14 cellular contexts compared by ENCODE assay signal in the genomic region with DNA sequence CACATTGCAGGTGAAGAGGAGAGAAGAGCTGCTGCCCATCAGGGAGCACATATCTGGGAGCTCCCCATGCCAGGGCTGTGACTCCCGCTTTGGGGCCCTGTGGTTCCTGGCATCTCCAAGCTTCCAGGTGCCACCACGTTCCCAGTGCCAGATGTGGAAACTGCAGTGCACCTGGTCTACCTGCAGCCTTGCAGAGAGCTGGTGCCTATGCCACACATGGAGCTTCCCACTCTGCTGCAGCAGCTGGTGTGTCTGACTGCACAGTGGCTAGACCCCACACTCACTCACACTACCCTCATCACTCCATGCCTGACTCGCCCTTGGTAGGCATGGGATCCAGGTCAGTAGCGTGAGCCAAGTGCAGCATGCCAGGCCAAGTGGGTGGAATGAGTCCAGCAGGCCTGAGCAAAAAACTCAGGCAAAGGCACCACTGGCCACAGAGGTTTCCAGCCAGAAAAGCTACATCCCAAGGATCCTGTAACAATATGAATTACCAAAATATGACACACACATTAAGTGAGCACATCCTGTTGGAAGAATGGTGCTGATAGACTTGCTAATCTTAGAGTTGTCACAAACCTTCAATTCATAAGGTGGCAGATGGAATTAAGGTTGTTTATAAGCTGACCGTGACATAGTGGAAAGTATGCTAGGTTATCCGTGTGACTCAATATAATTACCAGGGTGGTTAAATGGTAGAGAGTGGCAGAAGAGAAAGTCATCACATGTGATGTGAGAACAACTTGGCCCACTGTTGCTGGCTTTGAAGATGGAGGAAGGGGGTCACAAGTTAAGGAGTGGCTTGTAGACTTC.
A peak's percentile ranks its signal among the peaks of the same experiment; 100 is the strongest.
DNase-seq lines count a peak whose midpoint lies in the region; ATAC-seq and TF ChIP-seq lines count a peak whose summit lies in the region.
"Had no signal": no experiment of that assay in that cellular context is flagged by ENCODE, and none has a peak within 500 bp of the region (broad histone marks: within the 10 kb centered on the region; RNA-seq: fewer than 3 reads in every experiment).

No MANE protein-coding gene starts in this region.

- H3K27ac ChIP-seq in C4-2B = peak overlapping the region; percentile 66
- H3K27ac ChIP-seq in right lobe of liver = no peak overlapping the region
- H3K27ac ChIP-seq: PC-9 had no signal

- WGBS in right lobe of liver (ENCODE audit: insufficient coverage, low coverage, low lambda C conversion rate, missing lambda C conversion rate) = 87% methylated on average over 3 of the region's 6 CpGs

- H3K9me3 ChIP-seq in right lobe of liver = no peaks in the 10 kb centered on the region

- no peak for TF ChIP-seq CTCF in C4-2B (conservative IDR thresholded peaks at IDR 0.05)
- no peak for TF ChIP-seq CTCF in right lobe of liver (IDR thresholded peaks at IDR 0.05)
- no peak for TF ChIP-seq CTCF in endothelial cell (IDR thresholded peaks at IDR 0.05; ENCODE audit: unreplicated experiment)

- peak in 3 of 4 donors; percentile 38 to 57 (median 42) for ATAC-seq in right lobe of liver
- ATAC-seq: CD8-positive, alpha-beta T cell had no signal

- DNase-seq in NCI-H69 (lab: John Stamatoyannopoulos, UW) (peak; percentile 10), foreskin melanocyte (peak; percentile 2), right lobe of liver (no peak), endothelial cell (ENCODE audit: low spot score) (no peak), DMS53 (lab: John Stamatoyannopoulos, UW) (no peak), SKM-1 (lab: John Stamatoyannopoulos, UW; ENCODE audit: unreplicated experiment) (no peak)
- DNase-seq: ACHN; CD8-positive, alpha-beta T cell; H7; PC-9; SHP77 had no signal

- no peak overlapping the region for H3K4me3 ChIP-seq in right lobe of liver
- H3K4me3 ChIP-seq: PC-9 had no signal

- H3K27me3 ChIP-seq in right lobe of liver = no peaks in the 10 kb centered on the region

- intact Hi-C loops in right lobe of liver (cut with DNase I) = no loop called here

- peaks cover 2% of the 10 kb centered on the region for H3K27me3 Mint-ChIP-seq in endothelial cell (ENCODE audit: unreplicated experiment)
- H3K27me3 Mint-ChIP-seq: B cell, IgD-negative memory B cell had no signal

- TF ChIP-seq POLR2A in right lobe of liver (IDR thresholded peaks at IDR 0.05) = no peak

- peaks cover 19% of the 10 kb centered on the region for H3K36me3 Mint-ChIP-seq in endothelial cell (ENCODE audit: low read depth, unreplicated experiment)

- H3K9me3 Mint-ChIP-seq in endothelial cell (ENCODE audit: unreplicated experiment) = no peaks in the 10 kb centered on the region
- H3K9me3 Mint-ChIP-seq: CD8-positive, alpha-beta T cell; IgD-negative memory B cell had no signal

- no peaks in the 10 kb centered on the region for H3K4me1 ChIP-seq in right lobe of liver

- peaks cover 0 to 10% (median 3%) of the 10 kb centered on the region in 4 donors for H3K36me3 ChIP-seq in right lobe of liver

- H3K4me3 Mint-ChIP-seq in endothelial cell (ENCODE audit: unreplicated experiment) = no peak overlapping the region
- H3K4me3 Mint-ChIP-seq: B cell; CD8-positive, alpha-beta T cell; IgD-negative memory B cell had no signal

- no peak overlapping the region for H3K27ac Mint-ChIP-seq in endothelial cell (ENCODE audit: unreplicated experiment)
- H3K27ac Mint-ChIP-seq: B cell; CD8-positive, alpha-beta T cell; IgD-negative memory B cell had no signal

- H3K4me1 Mint-ChIP-seq in endothelial cell (ENCODE audit: unreplicated experiment) = no peaks in the 10 kb centered on the region
- H3K4me1 Mint-ChIP-seq: B cell had no signal

Comparison
In these comparisons a context has a peak if more than half of its experiments do, and no peak if none do; other contexts are left out.
1. DNase-seq: peak in NCI-H69 (single experiment) and foreskin melanocyte (single experiment); none in right lobe of liver (0 of 3), endothelial cell (single experiment), DMS53 (single experiment) and SKM-1 (single experiment).